Comparison of ENCODE assay signal across 27 cellular contexts in genomic region chr20:46200582-46201570, GRCh38.
A peak's percentile ranks its signal among the peaks of the same experiment; 100 is the strongest.
DNase-seq lines count a peak whose midpoint lies in the region; ATAC-seq and TF ChIP-seq lines count a peak whose summit lies in the region.
"Had no signal": no experiment of that assay in that cellular context is flagged by ENCODE, and none has a peak within 500 bp of the region (broad histone marks: within the 10 kb centered on the region; RNA-seq: fewer than 3 reads in every experiment).

No MANE protein-coding gene starts in this region.

- H3K9me3 Mint-ChIP-seq in neural crest cell = no peaks in the 10 kb centered on the region
- H3K9me3 Mint-ChIP-seq: activated CD4-positive, alpha-beta T cell treated with anti-CD3 and anti-CD28 coated beads, Interleukin-2, amount 10 ng/mL, durations not matched to agents 7 days and 5 days; activated naive CD8-positive, alpha-beta T cell treated with anti-CD3 and anti-CD28 coated beads for 36 hours; mesothelial cell of epicardium; nephron had no signal

- H3K4me1 Mint-ChIP-seq in neural crest cell = peaks cover 46% of the 10 kb centered on the region

- peaks cover 4% of the 10 kb centered on the region for H3K27me3 Mint-ChIP-seq in neural crest cell (ENCODE audit: low read depth)

- peak overlapping the region in 1 of 2 donors; percentile 26 for H3K4me3 ChIP-seq in right atrium auricular region
- H3K4me3 ChIP-seq in dorsolateral prefrontal cortex = peak overlapping the region in 45 of 59 donors; percentile 1 to 49 (median 33)
- H3K4me3 ChIP-seq in tibial nerve = peak overlapping the region in 1 of 4 donors; percentile 29
- H3K4me3 ChIP-seq: colonic mucosa, MG63, transverse colon had no signal

- intact Hi-C loops in left cardiac atrium (cut with DNase I) (no loop called here), dorsolateral prefrontal cortex (cut with DNase I) (no loop called here)

- peak; percentile 33 to 81 for TF ChIP-seq EP300 in tibial nerve (IDR thresholded peaks at IDR 0.05)

- no peak overlapping the region for H3K27ac Mint-ChIP-seq in neural crest cell (ENCODE audit: unreplicated experiment)
- H3K27ac Mint-ChIP-seq: activated CD4-positive, alpha-beta T cell treated with anti-CD3 and anti-CD28 coated beads, Interleukin-2, amount 10 ng/mL, durations not matched to agents 7 days and 5 days; activated CD8-positive, alpha-beta memory T cell treated with anti-CD3 and anti-CD28 coated beads, Interleukin-2, amount 10 ng/mL, durations not matched to agents 7 days and 5 days; activated naive CD8-positive, alpha-beta T cell treated with anti-CD3 and anti-CD28 coated beads for 36 hours; mesothelial cell of epicardium; nephron had no signal

- no peaks in the 10 kb centered on the region for H3K27me3 ChIP-seq in right atrium auricular region
- H3K27me3 ChIP-seq in dorsolateral prefrontal cortex = peaks cover 0 to 7% (median 0%) of the 10 kb centered on the region in 45 donors
- peaks cover 0 to 52% of the 10 kb centered on the region in 2 donors for H3K27me3 ChIP-seq in tibial nerve
- H3K27me3 ChIP-seq: BE2C, colonic mucosa had no signal

- no peak overlapping the region for H3K4me3 Mint-ChIP-seq in neural crest cell
- H3K4me3 Mint-ChIP-seq: activated CD4-positive, alpha-beta T cell treated with anti-CD3 and anti-CD28 coated beads, Interleukin-2, amount 10 ng/mL, durations not matched to agents 7 days and 5 days; activated CD8-positive, alpha-beta memory T cell treated with anti-CD3 and anti-CD28 coated beads, Interleukin-2, amount 10 ng/mL, durations not matched to agents 7 days and 5 days; activated naive CD8-positive, alpha-beta T cell treated with anti-CD3 and anti-CD28 coated beads for 36 hours; brain; mesothelial cell of epicardium; nephron had no signal

- no peak overlapping the region for H3K27ac ChIP-seq in right atrium auricular region
- H3K27ac ChIP-seq in dorsolateral prefrontal cortex = peak overlapping the region in 32 of 59 donors; percentile 8 to 71 (median 36)
- H3K27ac ChIP-seq in tibial nerve = peak overlapping the region in 3 of 4 donors; percentile 37 to 81 (median 62)
- H3K27ac ChIP-seq: colonic mucosa, transverse colon had no signal

- H3K4me1 ChIP-seq in right atrium auricular region = peaks cover 0 to 21% of the 10 kb centered on the region in 2 donors
- peaks cover 0 to 57% (median 7%) of the 10 kb centered on the region in 4 donors for H3K4me1 ChIP-seq in tibial nerve
- H3K4me1 ChIP-seq: colonic mucosa, transverse colon had no signal

- no peak for TF ChIP-seq CTCF in right atrium auricular region (IDR thresholded peaks at IDR 0.05)
- TF ChIP-seq CTCF in dorsolateral prefrontal cortex (IDR thresholded peaks at IDR 0.05 in 54 of 56, conservative IDR thresholded peaks at IDR 0.05 in 2 of 56; ENCODE audit: low read depth in 1 of 56, partially characterized antibody in 56 of 56) = peak in 4 of 56 donors; percentile 7 to 33 (median 16)
- TF ChIP-seq CTCF in neural crest cell (conservative IDR thresholded peaks at IDR 0.05) = no peak
- TF ChIP-seq CTCF in tibial nerve (IDR thresholded peaks at IDR 0.05) = no peak

- no peak for TF ChIP-seq POLR2A in tibial nerve (IDR thresholded peaks at IDR 0.05)

- no peaks in the 10 kb centered on the region for H3K9me3 ChIP-seq in right atrium auricular region
- no peaks in the 10 kb centered on the region for H3K9me3 ChIP-seq in tibial nerve
- H3K9me3 ChIP-seq: BE2C, colonic mucosa, MG63, SK-N-SH, transverse colon had no signal

- H3K36me3 Mint-ChIP-seq in neural crest cell (ENCODE audit: low read depth) = no peaks in the 10 kb centered on the region
- H3K36me3 Mint-ChIP-seq: activated CD8-positive, alpha-beta memory T cell treated with anti-CD3 and anti-CD28 coated beads, Interleukin-2, amount 10 ng/mL, durations not matched to agents 7 days and 5 days; activated naive CD8-positive, alpha-beta T cell treated with anti-CD3 and anti-CD28 coated beads for 36 hours; brain; mesothelial cell of epicardium had no signal

- WGBS in tibial nerve, 2 donors = 29 to 35% methylated on average over 16 to 36 of the region's 55 CpGs

- peak; percentile 48 for DNase-seq in left cardiac atrium
- DNase-seq in right atrium auricular region (ENCODE audit: low spot score) = no peak
- peak in 6 of 10 donors; percentile 46 to 70 (median 58) for DNase-seq in dorsolateral prefrontal cortex
- peak; percentile 19 for DNase-seq in neural crest cell (ENCODE audit: low read depth, low spot score)
- no peak for DNase-seq in tibial nerve (ENCODE audit: low spot score in 2 of 2)
- DNase-seq in NCI-H2227 treated with DMSO at 0.1 percent for 48 hours (lab: John Stamatoyannopoulos, UW) = no peak
- DNase-seq: activated CD4-positive, alpha-beta T cell treated with anti-CD3 and anti-CD28 coated beads, Interleukin-2, amount 10 ng/mL, durations not matched to agents 7 days and 5 days; activated CD8-positive, alpha-beta memory T cell treated with anti-CD3 and anti-CD28 coated beads, Interleukin-2, amount 10 ng/mL, durations not matched to agents 7 days and 5 days; activated naive CD8-positive, alpha-beta T cell treated with anti-CD3 and anti-CD28 coated beads for 36 hours; BE2C; Calu3; colonic mucosa; EL; H7; MG63; NCI-H1436 treated with DMSO at 0.1 percent for 48 hours; NCI-H524 treated with DMSO at 0.1 percent for 48 hours; SK-N-SH; stimulated activated CD4-positive, alpha-beta T cell treated with anti-CD3 and anti-CD28 coated beads, Interleukin-4, amount 100 ng/mL, for 24 hours; stimulated activated naive CD8-positive, alpha-beta T cell treated with anti-CD3 and anti-CD28 coated beads, Interleukin-15, Interleukin-2, amounts not matched to agents 100 U/mL and 50 U/mL, for 24 hours; T-helper 2 cell; transverse colon had no signal

- H3K36me3 ChIP-seq in right atrium auricular region = no peaks in the 10 kb centered on the region
- no peaks in the 10 kb centered on the region for H3K36me3 ChIP-seq in tibial nerve
- H3K36me3 ChIP-seq: BE2C, colonic mucosa, MG63, transverse colon had no signal

- ATAC-seq in left cardiac atrium (peak; percentile 6 to 19), GM19397 (IDR thresholded peaks at IDR 0.05; ENCODE audit: unreplicated experiment) (no peak), GM19467 (IDR thresholded peaks at IDR 0.05; ENCODE audit: unreplicated experiment) (no peak)
- ATAC-seq: activated CD8-positive, alpha-beta memory T cell treated with anti-CD3 and anti-CD28 coated beads, Interleukin-2, amount 10 ng/mL, durations not matched to agents 7 days and 5 days; stimulated activated naive CD8-positive, alpha-beta T cell treated with anti-CD3 and anti-CD28 coated beads, Interleukin-15, Interleukin-2, amounts not matched to agents 100 U/mL and 50 U/mL, for 24 hours had no signal

Comparison
In these comparisons a context has a peak if more than half of its experiments do, and no peak if none do; other contexts are left out.
1. DNase-seq: peak in left cardiac atrium (single experiment), dorsolateral prefrontal cortex (6 of 10) and neural crest cell (single experiment); none in right atrium auricular region (single experiment), tibial nerve (0 of 2) and NCI-H2227 treated with DMSO at 0.1 percent for 48 hours (single experiment).
2. ATAC-seq: peak in left cardiac atrium (2 of 2); none in GM19397 (single experiment) and GM19467 (single experiment).
3. H3K27ac ChIP-seq: peak in dorsolateral prefrontal cortex (32 of 59) and tibial nerve (3 of 4); none in right atrium auricular region (0 of 2).